In genomic region chr3:56424885-56425284, GRCh38 we compare ENCODE assay signal across 23 cellular contexts.
"Had no signal": no experiment of that assay in that cellular context is flagged by ENCODE, and none has a peak within 500 bp of the region (broad histone marks: within the 10 kb centered on the region; RNA-seq: fewer than 3 reads in every experiment).

No MANE protein-coding gene starts in this region.

- H3K27ac ChIP-seq: esophagus squamous epithelium, gastroesophageal sphincter, left ventricle myocardium inferior, pancreas, suprapubic skin, thyroid gland had no signal

- H3K36me3 Mint-ChIP-seq: immature natural killer cell; naive B cell; stimulated activated effector memory CD8-positive, alpha-beta T cell treated with anti-CD3 and anti-CD28 coated beads, Interleukin-12 subunit alpha, Interleukin-12 subunit beta, amount 100 ng/mL, for 72 hours had no signal

- H3K4me3 ChIP-seq: esophagus squamous epithelium, gastroesophageal sphincter, left ventricle myocardium inferior, lung, pancreas, smooth muscle cell, suprapubic skin, thyroid gland had no signal

- H3K27ac Mint-ChIP-seq: dendritic cell treated with granulocyte-macrophage colony-stimulating factor and Interleukin-4, amounts not matched to agents 40 ng/mL and 50 ng/mL, for 4 days; immature natural killer cell; naive B cell; progenitor cell of endocrine pancreas; stimulated activated effector memory CD8-positive, alpha-beta T cell treated with anti-CD3 and anti-CD28 coated beads, Interleukin-12 subunit alpha, Interleukin-12 subunit beta, amount 100 ng/mL, for 72 hours; type B pancreatic cell had no signal

- ATAC-seq: gastroesophageal sphincter; left cardiac atrium; pancreas; right cardiac atrium; stimulated activated effector memory CD8-positive, alpha-beta T cell treated with anti-CD3 and anti-CD28 coated beads, Interleukin-12 subunit alpha, Interleukin-12 subunit beta, amount 100 ng/mL, for 72 hours; stimulated activated naive CD8-positive, alpha-beta T cell treated with anti-CD3 and anti-CD28 coated beads, Interleukin-15, Interleukin-2, amounts not matched to agents 100 U/mL and 50 U/mL, for 24 hours had no signal

- H3K4me1 ChIP-seq: esophagus squamous epithelium, gastroesophageal sphincter, left ventricle myocardium inferior, suprapubic skin, thyroid gland had no signal

- H3K27me3 ChIP-seq: pancreas, suprapubic skin, thyroid gland had no signal

- H3K4me2 ChIP-seq: smooth muscle cell had no signal

- DNase-seq: esophagus squamous epithelium; foreskin fibroblast; glutamatergic neuron; immature natural killer cell; left cardiac atrium; left ventricle myocardium inferior; mesenchymal stem cell; naive B cell; occipital lobe; pancreas; right cardiac atrium; stimulated activated CD4-positive, alpha-beta T cell treated with anti-CD3 and anti-CD28 coated beads, Interleukin-4, amount 100 ng/mL, for 1 hour; stimulated activated CD8-positive, alpha-beta memory T cell treated with anti-CD3 and anti-CD28 coated beads, Interleukin-4, amount 100 ng/mL, for 48 hours; stimulated activated naive CD8-positive, alpha-beta T cell treated with anti-CD3 and anti-CD28 coated beads, Interleukin-15, Interleukin-2, amounts not matched to agents 100 U/mL and 50 U/mL, for 24 hours; thyroid gland had no signal

- H3K9me3 Mint-ChIP-seq: dendritic cell treated with granulocyte-macrophage colony-stimulating factor and Interleukin-4, amounts not matched to agents 40 ng/mL and 50 ng/mL, for 4 days; stimulated activated effector memory CD8-positive, alpha-beta T cell treated with anti-CD3 and anti-CD28 coated beads, Interleukin-12 subunit alpha, Interleukin-12 subunit beta, amount 100 ng/mL, for 72 hours had no signal

- H3K36me3 ChIP-seq: esophagus squamous epithelium, gastroesophageal sphincter, left ventricle myocardium inferior, pancreas, suprapubic skin, thyroid gland had no signal
